38 cellular contexts compared by ENCODE assay signal in genomic region chr5:173946353-173946752, GRCh38. TPM values are rescaled to one million over a fixed set of nuclear protein-coding genes. Genes with fewer than 3 reads are reported as not detected.
"Had no signal": no experiment of that assay in that cellular context is flagged by ENCODE, and none has a peak within 500 bp of the region (broad histone marks: within the 10 kb centered on the region; RNA-seq: fewer than 3 reads in every experiment).

No MANE protein-coding gene starts in this region.

- H3K4me1 Mint-ChIP-seq: activated CD4-positive, alpha-beta memory T cell treated with anti-CD3 and anti-CD28 coated beads, Interleukin-2, amount 10 ng/mL, durations not matched to agents 7 days and 5 days; activated CD8-positive, alpha-beta memory T cell treated with anti-CD3 and anti-CD28 coated beads, Interleukin-2, amount 10 ng/mL, durations not matched to agents 7 days and 5 days; activated naive CD8-positive, alpha-beta T cell treated with anti-CD3 and anti-CD28 coated beads, Interleukin-2, amount 10 ng/mL, durations not matched to agents 7 days and 5 days; IgD-negative memory B cell had no signal

- H3K4me3 ChIP-seq: MG63, PC-9, SJCRH30, SK-N-MC had no signal

- H3K27me3 Mint-ChIP-seq: activated CD4-positive, alpha-beta memory T cell treated with anti-CD3 and anti-CD28 coated beads, Interleukin-2, amount 10 ng/mL, durations not matched to agents 7 days and 5 days; activated CD8-positive, alpha-beta memory T cell treated with anti-CD3 and anti-CD28 coated beads, Interleukin-2, amount 10 ng/mL, durations not matched to agents 7 days and 5 days; activated naive CD4-positive, alpha-beta T cell treated with anti-CD3 and anti-CD28 coated beads, Interleukin-2, amount 50 U/mL, for 24 hours; activated naive CD8-positive, alpha-beta T cell treated with anti-CD3 and anti-CD28 coated beads, Interleukin-2, amount 10 ng/mL, durations not matched to agents 7 days and 5 days; IgD-negative memory B cell had no signal

- H3K27me3 ChIP-seq: MG63, SJCRH30 had no signal

- H3K27ac ChIP-seq: PC-9, RWPE1, SJCRH30, SK-N-MC, WERI-Rb-1 had no signal

- DNase-seq: activated CD4-positive, alpha-beta memory T cell treated with anti-CD3 and anti-CD28 coated beads, Interleukin-2, amount 10 ng/mL, durations not matched to agents 7 days and 5 days; activated CD4-positive, alpha-beta T cell treated with anti-CD3 and anti-CD28 coated beads for 1 hour; activated CD4-positive, alpha-beta T cell treated with anti-CD3 and anti-CD28 coated beads for 48 hours; activated CD4-positive, CD25-positive, alpha-beta regulatory T cell; activated CD8-positive, alpha-beta memory T cell treated with anti-CD3 and anti-CD28 coated beads for 24 hours; activated CD8-positive, alpha-beta memory T cell treated with anti-CD3 and anti-CD28 coated beads, Interleukin-2, amount 10 ng/mL, durations not matched to agents 7 days and 5 days; activated CD8-positive, alpha-beta memory T cell treated with anti-CD3 and anti-CD28 coated beads, Interleukin-2, amount 50 U/mL, for 48 hours; activated gamma-delta T cell; activated naive CD4-positive, alpha-beta T cell treated with Interleukin-2 at 50 U/mL for 16 hours; activated naive CD8-positive, alpha-beta T cell treated with anti-CD3 and anti-CD28 coated beads, Interleukin-2, amount 10 ng/mL, durations not matched to agents 7 days and 5 days; activated T-cell treated with anti-CD3 and anti-CD28 coated beads, Interleukin-2, amount 50 U/mL, for 48 hours; Kasumi-1; KBM-7; MG63; MV-4-11; NCI-H1092; NCI-H1436 treated with DMSO at 0.1 percent for 48 hours; NCI-H1694 treated with DMSO at 0.1 percent for 48 hours; NCI-H2029; NCI-H345; NCI-H524 treated with DMSO at 0.1 percent for 48 hours; NCI-H748 treated with DMSO at 0.1 percent for 48 hours; NK-92 treated with Interleukin-12 subunit alpha and Interleukin-12 subunit beta, amount 100 ng/mL, for 24 hours; PC-9; Right ventricle myocardium superior; SJCRH30; T1000; WERI-Rb-1 had no signal

- H3K4me3 Mint-ChIP-seq: activated CD4-positive, alpha-beta memory T cell treated with anti-CD3 and anti-CD28 coated beads, Interleukin-2, amount 10 ng/mL, durations not matched to agents 7 days and 5 days; activated CD8-positive, alpha-beta memory T cell treated with anti-CD3 and anti-CD28 coated beads, Interleukin-2, amount 10 ng/mL, durations not matched to agents 7 days and 5 days; activated naive CD4-positive, alpha-beta T cell treated with anti-CD3 and anti-CD28 coated beads, Interleukin-2, amount 50 U/mL, for 24 hours; activated naive CD8-positive, alpha-beta T cell treated with anti-CD3 and anti-CD28 coated beads, Interleukin-2, amount 10 ng/mL, durations not matched to agents 7 days and 5 days; IgD-negative memory B cell had no signal

- H3K9me3 Mint-ChIP-seq: activated CD4-positive, alpha-beta memory T cell treated with anti-CD3 and anti-CD28 coated beads, Interleukin-2, amount 10 ng/mL, durations not matched to agents 7 days and 5 days; activated naive CD4-positive, alpha-beta T cell treated with anti-CD3 and anti-CD28 coated beads, Interleukin-2, amount 50 U/mL, for 24 hours; activated naive CD8-positive, alpha-beta T cell treated with anti-CD3 and anti-CD28 coated beads, Interleukin-2, amount 10 ng/mL, durations not matched to agents 7 days and 5 days; activated T-helper 2 cell treated with anti-CD3 and anti-CD28 coated beads, Interferon-gamma antibody, Interleukin-2, Interleukin-4, amounts not matched to agents 10 μg/mL and 5 μg/mL and 100 μg/mL, durations not matched to agents 14 hours and 24 hours and 36 hours; IgD-negative memory B cell had no signal

- FAIRE-seq: RCC 7860 had no signal

- H3K9me3 ChIP-seq: MG63, SJCRH30 had no signal

- H2AFZ ChIP-seq: PC-9 had no signal

- H3K27ac Mint-ChIP-seq: activated CD4-positive, alpha-beta memory T cell treated with anti-CD3 and anti-CD28 coated beads, Interleukin-2, amount 10 ng/mL, durations not matched to agents 7 days and 5 days; activated CD8-positive, alpha-beta memory T cell treated with anti-CD3 and anti-CD28 coated beads, Interleukin-2, amount 10 ng/mL, durations not matched to agents 7 days and 5 days; activated naive CD4-positive, alpha-beta T cell treated with anti-CD3 and anti-CD28 coated beads, Interleukin-2, amount 50 U/mL, for 24 hours; activated naive CD8-positive, alpha-beta T cell treated with anti-CD3 and anti-CD28 coated beads, Interleukin-2, amount 10 ng/mL, durations not matched to agents 7 days and 5 days; activated T-helper 2 cell treated with anti-CD3 and anti-CD28 coated beads, Interferon-gamma antibody, Interleukin-2, Interleukin-4, amounts not matched to agents 10 μg/mL and 5 μg/mL and 100 μg/mL, durations not matched to agents 14 hours and 24 hours and 36 hours had no signal

- H3K4me2 ChIP-seq: PC-9 had no signal

- ATAC-seq: activated CD8-positive, alpha-beta memory T cell treated with anti-CD3 and anti-CD28 coated beads, Interleukin-2, amount 10 ng/mL, durations not matched to agents 7 days and 5 days had no signal

- H3K4me1 ChIP-seq: SJCRH30 had no signal

RNA-seq across cellular contexts. Expression of gene C5orf47, which starts 42.6 kb away (rescaled TPM):
- total RNA-seq: activated CD4-positive, alpha-beta memory T cell treated with anti-CD3 and anti-CD28 coated beads, Interleukin-2, amount 10 ng/mL, durations not matched to agents 7 days and 5 days; activated naive CD8-positive, alpha-beta T cell treated with anti-CD3 and anti-CD28 coated beads, Interleukin-2, amount 10 ng/mL, durations not matched to agents 7 days and 5 days; activated T-helper 2 cell treated with anti-CD3 and anti-CD28 coated beads, Interferon-gamma antibody, Interleukin-2, Interleukin-4, amounts not matched to agents 10 μg/mL and 5 μg/mL and 100 μg/mL, durations not matched to agents 14 hours and 24 hours and 36 hours; NCI-H460; OCI-LY7; PC-9; Right ventricle myocardium superior; SJCRH30; T-helper 1 cell treated with Interleukin-12 subunit alpha and Interleukin-12 subunit beta and Interleukin-4 antibody, amounts not matched to agents 30 ng/mL and 1 ng/mL, for 36 hours; T-helper 2 cell treated with Interferon-gamma antibody and Interleukin-4, amounts not matched to agents 100 ng/mL and 5 ng/mL, for 36 hours had no signal
- polyA plus RNA-seq: IgD-negative memory B cell had no signal
